ENCODE assay signal across 22 cellular contexts in genomic region chr11:86888164-86888977, GRCh38.
A peak's percentile ranks its signal among the peaks of the same experiment; 100 is the strongest.
DNase-seq lines count a peak whose midpoint lies in the region; ATAC-seq and TF ChIP-seq lines count a peak whose summit lies in the region.
"Had no signal": no experiment of that assay in that cellular context is flagged by ENCODE, and none has a peak within 500 bp of the region (broad histone marks: within the 10 kb centered on the region; RNA-seq: fewer than 3 reads in every experiment).

No MANE protein-coding gene starts in this region.

- H3K36me3 Mint-ChIP-seq in osteocyte (ENCODE audit: unreplicated experiment), result peaks cover 5% of the 10 kb centered on the region

- DNase-seq in COLO829 (ENCODE audit: low spot score) (peak; percentile 81), NCI-H69 (lab: John Stamatoyannopoulos, UW) (peak; percentile 58), fibroblast of pulmonary artery (ENCODE audit: low read depth) (peak; percentile 51), osteocyte (ENCODE audit: extremely low spot score, unreplicated experiment) (no peak), SHP77 (lab: John Stamatoyannopoulos, UW) (no peak), midbrain (lab: John Stamatoyannopoulos, UW) (no peak)
- DNase-seq: activated CD4-positive, alpha-beta T cell treated with anti-CD3 and anti-CD28 coated beads, Interleukin-2, amount 10 ng/mL, durations not matched to agents 7 days and 5 days; activated T-cell treated with anti-CD3 and anti-CD28 coated beads, Interleukin-2, amount 50 U/mL, for 24 hours; adrenal gland; C1 segment of cervical spinal cord; cortex of kidney; NCI-H146; NCI-H774; retina; stimulated activated CD4-positive, alpha-beta T cell treated with anti-CD3 and anti-CD28 coated beads, Interleukin-4, amount 100 ng/mL, for 24 hours; T1000 had no signal

- no peaks in the 10 kb centered on the region for H3K27me3 Mint-ChIP-seq in osteocyte (ENCODE audit: unreplicated experiment)

- no peak overlapping the region for H3K4me3 Mint-ChIP-seq in osteocyte (ENCODE audit: unreplicated experiment)
- H3K4me3 Mint-ChIP-seq: activated CD4-positive, alpha-beta T cell treated with anti-CD3 and anti-CD28 coated beads, Interleukin-2, amount 10 ng/mL, durations not matched to agents 7 days and 5 days; activated T-cell treated with anti-CD3 and anti-CD28 coated beads, Interleukin-2, amount 50 U/mL, for 24 hours; GM23338 had no signal

- peaks cover 17% of the 10 kb centered on the region for H3K4me1 Mint-ChIP-seq in osteocyte (ENCODE audit: unreplicated experiment)
- H3K4me1 Mint-ChIP-seq: activated CD4-positive, alpha-beta T cell treated with anti-CD3 and anti-CD28 coated beads, Interleukin-2, amount 10 ng/mL, durations not matched to agents 7 days and 5 days; GM23338 had no signal

- H3K4me3 ChIP-seq in fibroblast of pulmonary artery (replicated peaks; ENCODE audit: low read depth, low read length), result no peak overlapping the region
- H3K4me3 ChIP-seq: adrenal gland, esophagus muscularis mucosa, GM23338, tibial nerve had no signal

- no peaks in the 10 kb centered on the region for H3K9me3 Mint-ChIP-seq in osteocyte (ENCODE audit: unreplicated experiment)
- H3K9me3 Mint-ChIP-seq: activated CD4-positive, alpha-beta T cell treated with anti-CD3 and anti-CD28 coated beads, Interleukin-2, amount 10 ng/mL, durations not matched to agents 7 days and 5 days; activated T-cell treated with anti-CD3 and anti-CD28 coated beads, Interleukin-2, amount 50 U/mL, for 24 hours; GM23338 had no signal

- ATAC-seq in HG03520 (IDR thresholded peaks at IDR 0.05; ENCODE audit: unreplicated experiment) (no peak), HG03025 (IDR thresholded peaks at IDR 0.05; ENCODE audit: low FRiP score, unreplicated experiment) (no peak)
- ATAC-seq: GM23338, Right ventricle myocardium inferior had no signal

- peak overlapping the region; percentile 39 for H3K27ac Mint-ChIP-seq in osteocyte (ENCODE audit: unreplicated experiment)
- H3K27ac Mint-ChIP-seq: activated CD4-positive, alpha-beta T cell treated with anti-CD3 and anti-CD28 coated beads, Interleukin-2, amount 10 ng/mL, durations not matched to agents 7 days and 5 days; activated T-cell treated with anti-CD3 and anti-CD28 coated beads, Interleukin-2, amount 50 U/mL, for 24 hours; GM23338 had no signal

- TF ChIP-seq CTCF in fibroblast of pulmonary artery (IDR thresholded peaks at IDR 0.05; ENCODE audit: low read length, missing control alignments) (no peak), osteocyte (IDR thresholded peaks at IDR 0.05) (no peak)

Comparison
In these comparisons a context has a peak if more than half of its experiments do, and no peak if none do; other contexts are left out.
1. DNase-seq: peak in COLO829 (single experiment), NCI-H69 (single experiment) and fibroblast of pulmonary artery (single experiment); none in osteocyte (single experiment), SHP77 (0 of 2) and midbrain (single experiment).